ENCODE assay signal across 16 cellular contexts in the genomic region with DNA sequence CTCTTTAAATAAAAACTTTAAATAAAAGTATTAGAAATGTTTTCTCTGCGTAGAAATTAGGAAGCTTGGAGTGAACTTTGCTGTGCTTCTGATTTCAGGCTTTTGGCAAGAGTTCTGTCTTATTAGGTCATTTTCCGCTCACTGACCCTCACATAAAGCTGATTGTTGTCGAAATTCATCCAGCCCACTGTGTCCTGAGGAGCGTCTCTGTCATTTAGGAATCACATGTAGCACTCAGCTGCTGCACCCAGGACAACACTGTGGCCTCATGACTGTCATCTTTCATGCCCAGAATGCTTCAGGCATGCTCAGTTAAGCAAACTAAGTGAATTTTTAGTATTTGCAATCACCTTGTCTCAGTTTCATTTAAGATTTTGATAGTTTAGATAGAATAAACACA. TPM values are rescaled to one million over a fixed set of nuclear protein-coding genes. Genes with fewer than 3 reads are reported as not detected.
A peak's percentile ranks its signal among the peaks of the same experiment; 100 is the strongest.
DNase-seq lines count a peak whose midpoint lies in the region.
"Had no signal": no experiment of that assay in that cellular context is flagged by ENCODE, and none has a peak within 500 bp of the region (broad histone marks: within the 10 kb centered on the region; RNA-seq: fewer than 3 reads in every experiment).

No MANE protein-coding gene starts in this region.

- no CpG with 5 or more reads among the region's 4 CpGs for WGBS in neuronal stem cell (ENCODE audit: extremely low coverage in 2 of 2, insufficient read length in 2 of 2, insufficient replicate concordance in 1 of 2), 2 donors
- WGBS in mesenchymal stem cell, result 90% methylated on average over 4 of the region's 4 CpGs

- no peak overlapping the region for H3K14ac ChIP-seq in neuronal stem cell (ENCODE audit: low read length)
- H3K14ac ChIP-seq in mesenchymal stem cell (ENCODE audit: low read length in 2 of 2), result no peak overlapping the region

- no peaks in the 10 kb centered on the region for H3K36me3 ChIP-seq in neuronal stem cell (replicated peaks in 1 of 2; ENCODE audit: control insufficient read depth in 2 of 2, insufficient read depth in 2 of 2, low read length in 2 of 2)
- H3K36me3 ChIP-seq in mesenchymal stem cell (ENCODE audit: control insufficient read depth in 1 of 2, insufficient read depth in 2 of 2, low read depth in 1 of 2, low read length in 2 of 2), result no peaks in the 10 kb centered on the region
- no peaks in the 10 kb centered on the region for H3K36me3 ChIP-seq in CD8-positive, alpha-beta memory T cell (ENCODE audit: insufficient read depth, low read length)
- H3K36me3 ChIP-seq: BE2C had no signal

- H2BK5ac ChIP-seq in neuronal stem cell (ENCODE audit: low read length), result no peak overlapping the region
- H2BK5ac ChIP-seq in mesenchymal stem cell (ENCODE audit: low read depth, low read length, poor library complexity, severe bottlenecking), result no peak overlapping the region

- H3K4me1 ChIP-seq in neuronal stem cell (ENCODE audit: control insufficient read depth in 2 of 2, insufficient read depth in 1 of 2, low read depth in 1 of 2, low read length in 2 of 2) (peaks cover 3 to 6% of the 10 kb centered on the region in 2 donors), mesenchymal stem cell (ENCODE audit: control insufficient read depth, insufficient read depth, low read depth, low read length) (no peaks in the 10 kb centered on the region)
- no peaks in the 10 kb centered on the region for H3K4me1 ChIP-seq in CD8-positive, alpha-beta memory T cell (ENCODE audit: insufficient read depth, low read length)
- H3K4me1 ChIP-seq: BE2C had no signal

- H2BK15ac ChIP-seq in neuronal stem cell (ENCODE audit: low read length), result no peak overlapping the region
- no peak overlapping the region for H2BK15ac ChIP-seq in mesenchymal stem cell (ENCODE audit: low read depth, poor library complexity, severe bottlenecking)

- H3K9ac ChIP-seq in neuronal stem cell (ENCODE audit: low read depth, low read length, poor library complexity), result peak overlapping the region; percentile 68
- H3K9ac ChIP-seq in mesenchymal stem cell (ENCODE audit: low read length), result no peak overlapping the region

- H2BK120ac ChIP-seq in neuronal stem cell (ENCODE audit: low read depth, low read length) (no peak overlapping the region), mesenchymal stem cell (ENCODE audit: low read depth, low read length) (no peak overlapping the region)

- H2AFZ ChIP-seq in neuronal stem cell (ENCODE audit: low read length), result no peak overlapping the region
- H2AFZ ChIP-seq in mesenchymal stem cell (ENCODE audit: low read depth, low read length), result no peak overlapping the region

- H3K9me3 Mint-ChIP-seq in activated T-cell treated with anti-CD3 and anti-CD28 coated beads, Interleukin-2, amount 50 U/mL, for 24 hours, result no peaks in the 10 kb centered on the region
- peaks cover 0 to 6% (median 3%) of the 10 kb centered on the region in 5 donors for H3K9me3 Mint-ChIP-seq in CD8-positive, alpha-beta memory T cell

- POLR2A ChIA-PET in CD8-positive, alpha-beta memory T cell (lab: Charles Lee), result no interaction called here

- CTCF ChIA-PET in CD8-positive, alpha-beta memory T cell (lab: Charles Lee), result no interaction called here

- DNase-seq in anterior cingulate cortex (lab: John Stamatoyannopoulos, UW) (peak in 44 of 58 donors; percentile 1 to 85 (median 32)), hippocampal formation (lab: John Stamatoyannopoulos, UW) (peak; percentile 62 to 86), neuronal stem cell (ENCODE audit: low spot score) (no peak), superior temporal gyrus (ENCODE audit: extremely low spot score) (peak; percentile 94), mesenchymal stem cell (no peak)
- DNase-seq in activated T-cell treated with anti-CD3 and anti-CD28 coated beads, Interleukin-2, amount 50 U/mL, for 24 hours, result no peak
- DNase-seq in CD8-positive, alpha-beta memory T cell, result no peak
- DNase-seq in stimulated activated CD4-positive, alpha-beta T cell treated with anti-CD3 and anti-CD28 coated beads, Interleukin-4, amount 100 ng/mL, for 1 hour, result no peak
- DNase-seq: BE2C; CD4-positive, alpha-beta memory T cell; GF-D8; KG1; NCI-H1417 treated with DMSO at 0.1 percent for 48 hours; NCI-H2081; NCI-H510A; Right ventricle myocardium superior had no signal

- no peak overlapping the region for H2AK5ac ChIP-seq in neuronal stem cell (ENCODE audit: low read depth, low read length)
- no peak overlapping the region for H2AK5ac ChIP-seq in mesenchymal stem cell (ENCODE audit: low read length, severe bottlenecking)

- no peaks in the 10 kb centered on the region for H3K4me1 Mint-ChIP-seq in activated T-cell treated with anti-CD3 and anti-CD28 coated beads, Interleukin-2, amount 50 U/mL, for 24 hours (ENCODE audit: low read depth)
- no peaks in the 10 kb centered on the region for H3K4me1 Mint-ChIP-seq in CD8-positive, alpha-beta memory T cell
- H3K4me1 Mint-ChIP-seq: CD4-positive, alpha-beta memory T cell had no signal

- H3K18ac ChIP-seq in neuronal stem cell (ENCODE audit: low read length) (no peak overlapping the region), mesenchymal stem cell (ENCODE audit: low read depth in 1 of 2, low read length in 2 of 2) (no peak overlapping the region)

- peaks cover 40% of the 10 kb centered on the region for H3K27me3 Mint-ChIP-seq in activated T-cell treated with anti-CD3 and anti-CD28 coated beads, Interleukin-2, amount 50 U/mL, for 24 hours
- H3K27me3 Mint-ChIP-seq in CD8-positive, alpha-beta memory T cell, result peaks cover 16 to 56% of the 10 kb centered on the region in 2 donors

- H3K9me3 ChIP-seq in neuronal stem cell (replicated peaks in 1 of 2; ENCODE audit: control insufficient read depth in 2 of 2, insufficient read depth in 1 of 2, low read depth in 1 of 2, low read length in 2 of 2) (no peaks in the 10 kb centered on the region), mesenchymal stem cell (ENCODE audit: control insufficient read depth, low read length) (peaks cover 3% of the 10 kb centered on the region)
- H3K9me3 ChIP-seq in CD8-positive, alpha-beta memory T cell (ENCODE audit: low read length), result no peaks in the 10 kb centered on the region
- H3K9me3 ChIP-seq: BE2C had no signal

- H4K8ac ChIP-seq in neuronal stem cell (ENCODE audit: low read depth, low read length), result no peak overlapping the region
- H4K8ac ChIP-seq in mesenchymal stem cell (ENCODE audit: low read length), result no peak overlapping the region

- peaks cover 0 to 3% (median 2%) of the 10 kb centered on the region in 3 experiments for H3K27me3 ChIP-seq in neuronal stem cell (ENCODE audit: control insufficient read depth in 3 of 3, insufficient read depth in 3 of 3, low read depth in 1 of 3, low read length in 3 of 3)
- H3K27me3 ChIP-seq in mesenchymal stem cell (ENCODE audit: control insufficient read depth in 1 of 2, insufficient read depth in 1 of 2, low read length in 2 of 2), result peaks cover 2 to 18% of the 10 kb centered on the region in 2 experiments
- H3K27me3 ChIP-seq in CD8-positive, alpha-beta memory T cell (ENCODE audit: insufficient read depth, low read length, poor library complexity, severe bottlenecking), result no peaks in the 10 kb centered on the region
- H3K27me3 ChIP-seq: BE2C had no signal

- H3K4me3 ChIP-seq in neuronal stem cell (ENCODE audit: low read length in 2 of 2) (no peak overlapping the region), mesenchymal stem cell (ENCODE audit: insufficient read depth in 1 of 2, low read depth in 1 of 2, low read length in 2 of 2) (no peak overlapping the region)
- H3K4me3 ChIP-seq in CD8-positive, alpha-beta memory T cell (ENCODE audit: low read length), result no peak overlapping the region

- no peak overlapping the region for H3K27ac Mint-ChIP-seq in activated T-cell treated with anti-CD3 and anti-CD28 coated beads, Interleukin-2, amount 50 U/mL, for 24 hours
- no peak overlapping the region for H3K27ac Mint-ChIP-seq in CD8-positive, alpha-beta memory T cell
- H3K27ac Mint-ChIP-seq: CD4-positive, alpha-beta memory T cell had no signal

- H3K36me3 Mint-ChIP-seq in activated T-cell treated with anti-CD3 and anti-CD28 coated beads, Interleukin-2, amount 50 U/mL, for 24 hours (ENCODE audit: low read depth), result no peaks in the 10 kb centered on the region
- no peaks in the 10 kb centered on the region for H3K36me3 Mint-ChIP-seq in CD8-positive, alpha-beta memory T cell
- H3K36me3 Mint-ChIP-seq: CD4-positive, alpha-beta memory T cell had no signal

- H3K23ac ChIP-seq in neuronal stem cell (ENCODE audit: low read depth, low read length, poor library complexity) (no peak overlapping the region), mesenchymal stem cell (ENCODE audit: low read length in 2 of 2) (no peak overlapping the region)

- no peak overlapping the region for H3K4me3 Mint-ChIP-seq in activated T-cell treated with anti-CD3 and anti-CD28 coated beads, Interleukin-2, amount 50 U/mL, for 24 hours
- H3K4me3 Mint-ChIP-seq in CD8-positive, alpha-beta memory T cell, result no peak overlapping the region
- H3K4me3 Mint-ChIP-seq: CD4-positive, alpha-beta memory T cell had no signal

- no peak overlapping the region for H3K4me2 ChIP-seq in neuronal stem cell (ENCODE audit: insufficient read depth, low read length, poor library complexity, severe bottlenecking)
- H3K4me2 ChIP-seq in mesenchymal stem cell (ENCODE audit: low read length, poor library complexity, severe bottlenecking), result no peak overlapping the region

- H3K4ac ChIP-seq in neuronal stem cell (ENCODE audit: low read length) (no peak overlapping the region), mesenchymal stem cell (ENCODE audit: low read depth in 1 of 2, low read length in 2 of 2) (no peak overlapping the region)

- H2BK12ac ChIP-seq in neuronal stem cell (ENCODE audit: low read length) (no peak overlapping the region), mesenchymal stem cell (ENCODE audit: low read length in 2 of 2) (no peak overlapping the region)

- H3K79me1 ChIP-seq in neuronal stem cell (ENCODE audit: low read depth, low read length), result no peaks in the 10 kb centered on the region
- no peaks in the 10 kb centered on the region for H3K79me1 ChIP-seq in mesenchymal stem cell (replicated peaks; ENCODE audit: low read length, poor library complexity, severe bottlenecking)

- H3K27ac ChIP-seq in neuronal stem cell (replicated peaks; ENCODE audit: low read length), result no peak overlapping the region
- H3K27ac ChIP-seq in mesenchymal stem cell (ENCODE audit: low read length, poor library complexity, severe bottlenecking), result no peak overlapping the region
- H3K27ac ChIP-seq in CD8-positive, alpha-beta memory T cell (ENCODE audit: low read depth, low read length), result no peak overlapping the region

- H4K91ac ChIP-seq in neuronal stem cell (ENCODE audit: low read depth, low read length, poor library complexity), result no peak overlapping the region
- H4K91ac ChIP-seq in mesenchymal stem cell (ENCODE audit: low read length), result no peak overlapping the region

RNA-seq across cellular contexts. Expression of gene MSRB2, which starts 57.8 kb away (rescaled TPM):
- polyA plus RNA-seq in neuronal stem cell (2013, experiment 1 of 2), result 18.6 TPM
- 18.2 TPM for polyA plus RNA-seq in neuronal stem cell (2013, experiment 2 of 2)
- 15.6 TPM for polyA plus RNA-seq in mesenchymal stem cell (2013, experiment 1 of 2)
- 15.2 TPM for polyA plus RNA-seq in mesenchymal stem cell (2013, experiment 2 of 2)
- 1 to 10 TPM; 3.2 to 4.3 TPM for total RNA-seq in CD8-positive, alpha-beta memory T cell
- polyA plus RNA-seq in CD8-positive, alpha-beta memory T cell, result 12.6 TPM

Comparison
In these comparisons a context has a peak if more than half of its experiments do, and no peak if none do; other contexts are left out.
1. DNase-seq: peak in anterior cingulate cortex (44 of 58), hippocampal formation (2 of 2) and superior temporal gyrus (single experiment); none in neuronal stem cell (single experiment), mesenchymal stem cell (single experiment), activated T-cell treated with anti-CD3 and anti-CD28 coated beads, Interleukin-2, amount 50 U/mL, for 24 hours (single experiment), CD8-positive, alpha-beta memory T cell (0 of 5) and stimulated activated CD4-positive, alpha-beta T cell treated with anti-CD3 and anti-CD28 coated beads, Interleukin-4, amount 100 ng/mL, for 1 hour (single experiment).